Comparison of ENCODE assay signal across 8 cellular contexts in the genomic region with DNA sequence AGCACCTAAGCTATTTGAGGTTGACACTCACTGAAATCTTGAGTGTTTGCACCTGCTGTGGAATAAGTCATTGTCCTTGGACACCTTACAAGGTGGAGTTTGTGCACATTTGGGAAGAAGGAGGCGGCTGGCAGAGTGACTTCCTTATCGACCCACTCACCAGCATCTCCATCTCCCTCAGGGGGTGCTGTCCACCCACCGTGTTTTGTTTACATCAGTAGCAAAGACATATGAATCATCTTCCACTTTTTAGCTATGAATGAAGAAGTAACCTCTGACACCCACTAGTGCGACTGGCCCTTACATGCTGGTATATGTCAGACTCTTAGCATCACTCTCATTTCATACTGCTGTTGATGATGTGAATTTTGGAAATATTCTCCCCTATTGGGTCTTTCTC.
DNase-seq lines count a peak whose midpoint lies in the region; ATAC-seq, FAIRE-seq and TF ChIP-seq lines count a peak whose summit lies in the region.

No MANE protein-coding gene starts in this region.

- no peak for TF ChIP-seq RAD21 in HepG2 (CRISPR knock-in tag; IDR thresholded peaks at IDR 0.05)

- H3K36me3 ChIP-seq in right lobe of liver (no peaks in the 10 kb centered on the region), HepG2 (replicated peaks in 1 of 2; ENCODE audit: control insufficient read depth in 1 of 2, insufficient read depth in 2 of 2, low read length in 2 of 2) (no peaks in the 10 kb centered on the region), bronchial epithelial cell (ENCODE audit: control insufficient read depth, insufficient read depth, low read length) (no peaks in the 10 kb centered on the region), small intestine (ENCODE audit: control insufficient read depth in 2 of 2, insufficient read depth in 2 of 2, low read length in 2 of 2) (no peaks in the 10 kb centered on the region)

- FAIRE-seq in HepG2 (lab: Jason Lieb, UNC) = no peak
- no peak for FAIRE-seq in bronchial epithelial cell (lab: Jason Lieb, UNC)
- no peak for FAIRE-seq in small intestine (lab: Jason Lieb, UNC)

- WGBS in right lobe of liver (ENCODE audit: insufficient coverage, low coverage, low lambda C conversion rate, missing lambda C conversion rate) = 42% methylated on average over 4 of the region's 4 CpGs
- WGBS in HepG2 (ENCODE audit: low lambda C conversion rate) = 36% methylated on average over 4 of the region's 4 CpGs
- WGBS in small intestine, 3 donors = 35 to 41% (median 38%) methylated on average over 4 of the region's 4 CpGs

- H3K27me3 ChIP-seq in right lobe of liver = no peaks in the 10 kb centered on the region
- H3K27me3 ChIP-seq in HepG2 (ENCODE audit: control insufficient read depth in 1 of 2, insufficient read depth in 2 of 2, low read length in 2 of 2) = no peaks in the 10 kb centered on the region; a peak in 1 of 5 replicates
- H3K27me3 ChIP-seq in bronchial epithelial cell (ENCODE audit: control insufficient read depth, insufficient read depth, low read length) = no peaks in the 10 kb centered on the region
- no peaks in the 10 kb centered on the region for H3K27me3 ChIP-seq in small intestine (ENCODE audit: control insufficient read depth in 2 of 2, insufficient read depth in 2 of 2, low read length in 2 of 2)

- TF ChIP-seq CTCF in right lobe of liver (IDR thresholded peaks at IDR 0.05) (no peak), HepG2 (CRISPR knock-in tag; IDR thresholded peaks at IDR 0.05) (no peak), bronchial epithelial cell (IDR thresholded peaks at IDR 0.05; ENCODE audit: insufficient read depth, low read length, severe bottlenecking) (peak; percentile 15)

- BruUV-seq in HepG2 (replicated peaks; lab: Mats Ljungman, UMichigan) = no TSS peak

- in situ Hi-C loops in HepG2 (cut with HindIII; ENCODE audit: extremely low pct_ligation_motif_present, low pct_unique_long_range_greater_than_20kb) = loop anchor here (25.0 kb wide), 1 partner anchor 275 kb away; no protein-coding TSS in a partner anchor

- no peak overlapping the region for H2AFZ ChIP-seq in HepG2 (ENCODE audit: low read length)

- intact Hi-C loops in right lobe of liver (cut with DNase I) = no loop called here
- intact Hi-C loops in HepG2 (cut with micrococcal nuclease; ENCODE audit: unreplicated experiment) = no loop called here

- no peak for TF ChIP-seq EP300 in HepG2 (IDR thresholded peaks at IDR 0.05; ENCODE audit: low read depth in 2 of 2, low read length in 2 of 2)
- TF ChIP-seq EP300 in HepG2 (CRISPR knock-in tag; IDR thresholded peaks at IDR 0.05; ENCODE audit: borderline replicate concordance) = no peak

- TF ChIP-seq POLR2A in right lobe of liver (IDR thresholded peaks at IDR 0.05) (no peak), HepG2 (IDR thresholded peaks at IDR 0.05; ENCODE audit: insufficient read depth in 1 of 2, low read depth in 2 of 2, low read length in 2 of 2) (no peak)

- H3K27ac ChIP-seq in right lobe of liver (peak overlapping the region in 1 of 3 donors; percentile 2), HepG2 (ENCODE audit: extremely low read length, insufficient read depth, low read length) (no peak overlapping the region), small intestine (ENCODE audit: low read depth in 1 of 2, low read length in 1 of 2) (peak overlapping the region in 1 of 2 donors; percentile 71)

- H3K4me2 ChIP-seq in HepG2 (ENCODE audit: low read depth, low read length) = no peak overlapping the region

- H4K20me1 ChIP-seq in HepG2 (ENCODE audit: insufficient read depth, low read length) = no peaks in the 10 kb centered on the region

- H3K9ac ChIP-seq in HepG2 (ENCODE audit: insufficient read depth, low read depth, low read length) = no peak overlapping the region

- no peak overlapping the region for H3K4me3 ChIP-seq in right lobe of liver
- H3K4me3 ChIP-seq in HepG2 (replicated peaks in 1 of 3; ENCODE audit: insufficient read depth in 1 of 3, low read depth in 2 of 3, low read length in 3 of 3) = no peak overlapping the region
- H3K4me3 ChIP-seq in bronchial epithelial cell (ENCODE audit: low read depth, low read length) = no peak overlapping the region
- no peak overlapping the region for H3K4me3 ChIP-seq in small intestine (ENCODE audit: low read depth in 1 of 2, low read length in 2 of 2)

- CTCF ChIA-PET in HepG2 (lab: Yijun Ruan, JAX; ENCODE audit: low intra/inter-chr PET ratio, low total read pairs) = no interaction called here

- no peaks in the 10 kb centered on the region for H3K79me2 ChIP-seq in HepG2 (ENCODE audit: insufficient read depth, low read length)

- POLR2A ChIA-PET in HepG2 (lab: Yijun Ruan, JAX) = no interaction called here

- no peaks in the 10 kb centered on the region for H3K4me1 ChIP-seq in right lobe of liver
- H3K4me1 ChIP-seq in HepG2 (ENCODE audit: insufficient read depth, low read length) = no peaks in the 10 kb centered on the region
- H3K4me1 ChIP-seq in small intestine (ENCODE audit: control insufficient read depth in 2 of 2, insufficient read depth in 1 of 2, low read depth in 1 of 2, low read length in 1 of 2) = no peaks in the 10 kb centered on the region

- no peak for DNase-seq in right lobe of liver
- no peak for DNase-seq in HepG2 (ENCODE audit: low spot score)
- DNase-seq in OCI-M1 (lab: John Stamatoyannopoulos, UW) = peak; percentile 83
- DNase-seq in bronchial epithelial cell (ENCODE audit: low read depth) = peak; percentile 80
- peak; percentile 4 for DNase-seq in small intestine
- DNase-seq in AG08396 (ENCODE audit: low spot score) = no peak
- DNase-seq in NCI-H2081 treated with DMSO at 0.1 percent for 48 hours (lab: John Stamatoyannopoulos, UW) = no peak

- H3K9me3 ChIP-seq in right lobe of liver = no peaks in the 10 kb centered on the region
- H3K9me3 ChIP-seq in HepG2 (ENCODE audit: low read length) = no peaks in the 10 kb centered on the region
- no peaks in the 10 kb centered on the region for H3K9me3 ChIP-seq in small intestine (ENCODE audit: control insufficient read depth, low read depth)

- ATAC-seq in right lobe of liver (peak; percentile 34 to 72 (median 59)), HepG2 (no peak), HG02840 (IDR thresholded peaks at IDR 0.05; ENCODE audit: low FRiP score, unreplicated experiment) (no peak)

TF ChIP-seq in HepG2, 621 proteins besides CTCF, POLR2A, EP300 and RAD21 (continues in another document):
- no peak for TF ChIP-seq IKZF1 (IDR thresholded peaks at IDR 0.05)
- TF ChIP-seq MYNN (CRISPR knock-in tag; IDR thresholded peaks at IDR 0.05; ENCODE audit: low read depth) = no peak
- no peak for TF ChIP-seq MXI1 (IDR thresholded peaks at IDR 0.05; ENCODE audit: borderline replicate concordance, low read depth, low read length)
- no peak for TF ChIP-seq ZNF335 (CRISPR knock-in tag; IDR thresholded peaks at IDR 0.05)
- TF ChIP-seq ZNF615 (CRISPR knock-in tag; IDR thresholded peaks at IDR 0.05; ENCODE audit: borderline replicate concordance) = no peak
- TF ChIP-seq TMF1 (CRISPR knock-in tag; IDR thresholded peaks at IDR 0.05; ENCODE audit: low read depth) = no peak
- no peak for TF ChIP-seq SMARCE1 (IDR thresholded peaks at IDR 0.05; ENCODE audit: borderline replicate concordance)
- no peak for TF ChIP-seq ZNF383 (CRISPR knock-in tag; IDR thresholded peaks at IDR 0.05; ENCODE audit: borderline replicate concordance)
- TF ChIP-seq SNAPC4 (CRISPR knock-in tag; IDR thresholded peaks at IDR 0.05) = no peak
- no peak for TF ChIP-seq ZNF430 (CRISPR knock-in tag; IDR thresholded peaks at IDR 0.05)
- no peak for TF ChIP-seq ZNF468 (CRISPR knock-in tag; IDR thresholded peaks at IDR 0.05)
- no peak for TF ChIP-seq PHF21A (CRISPR knock-in tag; IDR thresholded peaks at IDR 0.05)
- TF ChIP-seq ZNF660 (CRISPR knock-in tag; IDR thresholded peaks at IDR 0.05; ENCODE audit: borderline replicate concordance, low read depth) = no peak
- no peak for TF ChIP-seq SRSF9 (IDR thresholded peaks at IDR 0.05; ENCODE audit: borderline replicate concordance, insufficient read depth, low read depth, low read length, poor library complexity, severe bottlenecking)

Comparison
In these comparisons a context has a peak if more than half of its experiments do, and no peak if none do; other contexts are left out.
1. ATAC-seq: peak in right lobe of liver (4 of 4); none in HepG2 (single experiment) and HG02840 (single experiment).
2. DNase-seq: peak in OCI-M1 (single experiment), bronchial epithelial cell (single experiment) and small intestine (single experiment); none in right lobe of liver (0 of 3), HepG2 (single experiment), AG08396 (single experiment) and NCI-H2081 treated with DMSO at 0.1 percent for 48 hours (single experiment).